34 cellular contexts compared by ENCODE assay signal in genomic region chr6:143245656-143246055, GRCh38.
"Had no signal": no experiment of that assay in that cellular context is flagged by ENCODE, and none has a peak within 500 bp of the region (broad histone marks: within the 10 kb centered on the region; RNA-seq: fewer than 3 reads in every experiment).

No MANE protein-coding gene starts in this region.

- H3K27ac ChIP-seq: KMS-11 had no signal

- H3K27me3 ChIP-seq: MG63 had no signal

- H3K36me3 ChIP-seq: MG63 had no signal

- H3K4me3 ChIP-seq: MG63 had no signal

- DNase-seq: Karpas-422, Kasumi-1, MG63, MM.1S, MV-4-11, NCI-H1048, NCI-H1092, NCI-H1092 treated with DMSO at 0.1 percent for 48 hours, NCI-H1105, NCI-H1105 treated with DMSO at 0.1 percent for 48 hours, NCI-H1417, NCI-H1417 treated with DMSO at 0.1 percent for 48 hours, NCI-H1436, NCI-H1436 treated with DMSO at 0.1 percent for 48 hours, NCI-H146, NCI-H1694, NCI-H1694 treated with DMSO at 0.1 percent for 48 hours, NCI-H187, NCI-H187 treated with DMSO at 0.1 percent for 48 hours, NCI-H1930, NCI-H2029, NCI-H2029 treated with DMSO at 0.1 percent for 48 hours, NCI-H2081, NCI-H2081 treated with DMSO at 0.1 percent for 48 hours, NCI-H2107, NCI-H2171, NCI-H2171 treated with DMSO at 0.1 percent for 48 hours, NCI-H2227 treated with DMSO at 0.1 percent for 48 hours, NCI-H226, NCI-H345, NCI-H446, NCI-H446 treated with DMSO at 0.1 percent for 48 hours, NCI-H510A had no signal

- H3K9ac ChIP-seq: KMS-11 had no signal

- H3K9me3 ChIP-seq: MG63 had no signal

- H3K4me2 ChIP-seq: KMS-11 had no signal
